Comparison of ENCODE assay signal across 14 cellular contexts in the genomic region with DNA sequence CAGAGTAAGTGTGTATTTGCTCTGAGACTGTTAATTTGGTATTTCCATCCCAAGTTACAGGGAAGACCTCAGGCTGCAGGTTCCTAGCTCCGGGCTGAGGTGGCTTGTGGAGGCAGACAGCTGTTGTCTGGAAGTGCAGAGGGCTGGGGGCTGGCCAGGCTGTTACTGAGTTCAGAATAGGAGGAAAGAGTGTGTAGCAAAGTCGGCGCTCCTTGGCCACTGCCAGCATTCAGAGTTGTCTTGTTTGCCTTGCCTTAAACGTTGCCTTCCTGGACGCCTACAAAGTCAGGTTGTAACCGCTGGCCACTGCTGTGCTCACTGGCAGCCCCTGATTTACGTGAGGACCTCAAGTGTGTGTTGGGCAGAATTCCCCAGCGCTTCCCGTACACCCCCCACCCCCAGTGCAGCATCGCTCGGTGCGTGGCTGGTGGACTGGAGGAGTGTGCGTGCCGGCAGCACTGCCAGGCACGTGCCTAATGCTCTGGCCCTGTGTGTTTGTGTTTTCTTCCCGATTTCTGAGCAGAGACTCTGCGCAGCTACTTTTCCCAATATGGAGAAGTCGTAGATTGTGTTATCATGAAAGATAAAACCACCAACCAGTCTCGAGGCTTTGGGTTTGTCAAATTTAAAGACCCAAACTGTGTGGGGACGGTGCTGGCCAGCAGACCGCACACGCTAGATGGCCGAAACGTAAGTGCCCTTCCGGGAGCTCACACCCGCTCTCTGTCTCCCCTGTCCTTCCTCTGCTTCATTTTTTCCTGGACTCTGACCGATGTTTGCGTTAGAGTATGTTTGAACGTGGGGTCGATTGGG. TPM values are rescaled to one million over a fixed set of nuclear protein-coding genes. Genes with fewer than 3 reads are reported as not detected.
DNase-seq lines count a peak whose midpoint lies in the region; ATAC-seq, FAIRE-seq and TF ChIP-seq lines count a peak whose summit lies in the region.
"Had no signal": no experiment of that assay in that cellular context is flagged by ENCODE, and none has a peak within 500 bp of the region (broad histone marks: within the 10 kb centered on the region; RNA-seq: fewer than 3 reads in every experiment).

No MANE protein-coding gene starts in this region.

- peaks cover 52 to 57% of the 10 kb centered on the region in 2 experiments for H4K20me1 ChIP-seq in H1 (replicated peaks in 1 of 2; ENCODE audit: control insufficient read depth in 1 of 2, insufficient read depth in 2 of 2, low read length in 2 of 2)

- H3K56ac ChIP-seq in H1 (replicated peaks; ENCODE audit: insufficient read length, low read depth, low read length): no peak overlapping the region

- no peak overlapping the region for H2BK12ac ChIP-seq in H1 (ENCODE audit: low read depth, low read length)

- H2AK5ac ChIP-seq in H1 (ENCODE audit: low read depth, low read length): no peak overlapping the region

- no peak overlapping the region for H2BK20ac ChIP-seq in H1 (ENCODE audit: low read length)

- H3K9me3 ChIP-seq in H1 (ENCODE audit: insufficient read depth in 2 of 2, low read depth in 1 of 2, low read length in 1 of 2) (no peaks in the 10 kb centered on the region), upper lobe of right lung (no peaks in the 10 kb centered on the region)

- no peak overlapping the region for H4K5ac ChIP-seq in H1 (ENCODE audit: insufficient read length, low read depth, low read length)

- no peak for TF ChIP-seq POLR2A in H1 (IDR thresholded peaks at IDR 0.05; ENCODE audit: control extremely low read depth in 1 of 2, low read depth in 2 of 2, low read length in 2 of 2)

- H4K91ac ChIP-seq in H1 (replicated peaks; ENCODE audit: insufficient read length, low read length): no peak overlapping the region

- peak overlapping the region; percentile 55 for H3K4me3 Mint-ChIP-seq in nephron progenitor cell
- H3K4me3 Mint-ChIP-seq: activated CD4-positive, alpha-beta memory T cell treated with anti-CD3 and anti-CD28 coated beads for 36 hours; stimulated activated naive B cell treated with anti-CD40 and anti-IgM and Interleukin-4, amounts not matched to agents 10 μg/mL and 1 μg/mL and 100 μg/mL, for 72 hours had no signal

- DNase-seq in Right ventricle myocardium superior (no peak), cardiac septum (ENCODE audit: low spot score) (no peak), H1 (ENCODE audit: low read depth in 1 of 2, low spot score in 2 of 2) (no peak), nephron progenitor cell (no peak), upper lobe of right lung (no peak), NCI-H2107 treated with DMSO at 0.1 percent for 48 hours (lab: John Stamatoyannopoulos, UW; ENCODE audit: unreplicated experiment) (no peak)
- no peak for DNase-seq in activated CD4-positive, alpha-beta T cell treated with anti-CD3 and anti-CD28 coated beads for 48 hours
- DNase-seq: activated CD4-positive, alpha-beta memory T cell treated with anti-CD3 and anti-CD28 coated beads for 36 hours; DND-41; erythroblast; NCI-H748 treated with DMSO at 0.1 percent for 48 hours; stimulated activated naive B cell treated with anti-CD40 and anti-IgM and Interleukin-4, amounts not matched to agents 10 μg/mL and 1 μg/mL and 100 μg/mL, for 72 hours had no signal

- ATAC-seq in Right ventricle myocardium superior (ENCODE audit: poor library complexity) (peak; percentile 28), upper lobe of right lung (no peak), GM18861 (IDR thresholded peaks at IDR 0.05; ENCODE audit: unreplicated experiment) (no peak)
- ATAC-seq: stimulated activated naive B cell treated with anti-CD40 and anti-IgM and Interleukin-4, amounts not matched to agents 10 μg/mL and 1 μg/mL and 100 μg/mL, for 72 hours had no signal

- H3K36me3 ChIP-seq in H1 (ENCODE audit: control insufficient read depth in 2 of 4, insufficient read depth in 4 of 4, low read length in 3 of 4): peaks cover 23 to 54% (median 40%) of the 10 kb centered on the region in 4 experiments
- peaks cover 51% of the 10 kb centered on the region for H3K36me3 ChIP-seq in upper lobe of right lung

- peaks cover 28% of the 10 kb centered on the region for H3K79me1 ChIP-seq in H1 (ENCODE audit: low read depth, low read length)

- no peak overlapping the region for H3K4me3 ChIP-seq in H1 (ENCODE audit: extremely low read depth in 1 of 4, insufficient read depth in 2 of 4, low read depth in 3 of 4, low read length in 4 of 4)
- H3K4me3 ChIP-seq in upper lobe of right lung: no peak overlapping the region

- H3K14ac ChIP-seq in H1 (ENCODE audit: insufficient read length): no peak overlapping the region

- peak overlapping the region; percentile 7; the same call in 1 of the 2 replicates for H2BK5ac ChIP-seq in H1 (ENCODE audit: low read depth, low read length)

- no peaks in the 10 kb centered on the region for H3K27me3 Mint-ChIP-seq in nephron progenitor cell (ENCODE audit: low read depth, poor library complexity)
- H3K27me3 Mint-ChIP-seq: activated CD4-positive, alpha-beta memory T cell treated with anti-CD3 and anti-CD28 coated beads for 36 hours; stimulated activated naive B cell treated with anti-CD40 and anti-IgM and Interleukin-4, amounts not matched to agents 10 μg/mL and 1 μg/mL and 100 μg/mL, for 72 hours had no signal

- peaks cover 32% of the 10 kb centered on the region for H3K36me3 Mint-ChIP-seq in nephron progenitor cell (ENCODE audit: low read depth)

- 0 out of 2 replicates have a peak overlapping the region, but pooled peaks have one; percentile 34 for H3K27ac ChIP-seq in H1 (ENCODE audit: low read depth, low read length)
- peak overlapping the region; percentile 11 for H3K27ac ChIP-seq in upper lobe of right lung

- H2BK15ac ChIP-seq in H1 (ENCODE audit: low read length): no peak overlapping the region

- H3K23ac ChIP-seq in H1 (ENCODE audit: insufficient read length): no peak overlapping the region

- peaks cover 34 to 93% of the 10 kb centered on the region in 2 experiments for H3K79me2 ChIP-seq in H1 (ENCODE audit: control insufficient read depth in 1 of 2, insufficient read depth in 2 of 2, low read length in 2 of 2)

- H4K8ac ChIP-seq in H1 (ENCODE audit: extremely low read depth, insufficient read depth, low read length): peak overlapping the region; percentile 35; the same call in 1 of the 2 replicates

- H3K9ac ChIP-seq in H1 (replicated peaks in 1 of 4; ENCODE audit: extremely low read depth in 1 of 4, low read depth in 3 of 4, low read length in 3 of 4): peak overlapping the region in 1 of 4 experiments; percentile 15; a peak in 1 of 7 replicates

- H2BK120ac ChIP-seq in H1 (replicated peaks; ENCODE audit: low read depth, low read length): no peak overlapping the region

- TF ChIP-seq RAD21 in H1 (IDR thresholded peaks at IDR 0.05 in 1 of 2, conservative IDR thresholded peaks at IDR 0.05 in 1 of 2; ENCODE audit: low read depth in 2 of 2, low read length in 2 of 2): no peak

- H3K18ac ChIP-seq in H1 (ENCODE audit: extremely low read depth, low read length): no peak overlapping the region

- WGBS in H1 (ENCODE audit: extremely low coverage in 1 of 2, insufficient coverage in 1 of 2, insufficient read length in 1 of 2, insufficient replicate concordance in 2 of 2, low coverage in 1 of 2, low lambda C conversion rate in 2 of 2, missing lambda C conversion rate in 1 of 2), 2 experiments: 95% methylated on average over 30 of the region's 30 CpGs; no CpG with 5 or more reads in 1 of the 2 experiments

- no peak for TF ChIP-seq CTCF in H1 (IDR thresholded peaks at IDR 0.05; ENCODE audit: control extremely low read depth in 1 of 3, insufficient read depth in 1 of 3, low read depth in 1 of 3, low read length in 3 of 3)
- no peak for TF ChIP-seq CTCF in nephron progenitor cell (IDR thresholded peaks at IDR 0.05)
- TF ChIP-seq CTCF in upper lobe of right lung (IDR thresholded peaks at IDR 0.05): no peak

- H3K27ac Mint-ChIP-seq in nephron progenitor cell: peak overlapping the region; percentile 87
- H3K27ac Mint-ChIP-seq: activated CD4-positive, alpha-beta memory T cell treated with anti-CD3 and anti-CD28 coated beads for 36 hours; stimulated activated naive B cell treated with anti-CD40 and anti-IgM and Interleukin-4, amounts not matched to agents 10 μg/mL and 1 μg/mL and 100 μg/mL, for 72 hours had no signal

- H2AFZ ChIP-seq in H1 (ENCODE audit: low read length): no peak overlapping the region

- CTCF ChIA-PET in H1 (lab: Charles Lee; ENCODE audit: partially characterized antibody): interaction anchor here (0.7 to 1.3 kb wide), 2 partner anchors 12 to 13 kb away, joined by 3 read pairs; no protein-coding TSS in a partner anchor

- H3K9me3 Mint-ChIP-seq in nephron progenitor cell: no peaks in the 10 kb centered on the region
- H3K9me3 Mint-ChIP-seq: activated CD4-positive, alpha-beta memory T cell treated with anti-CD3 and anti-CD28 coated beads for 36 hours; stimulated activated naive B cell treated with anti-CD40 and anti-IgM and Interleukin-4, amounts not matched to agents 10 μg/mL and 1 μg/mL and 100 μg/mL, for 72 hours had no signal

- no peak for TF ChIP-seq EP300 in H1 (IDR thresholded peaks at IDR 0.05; ENCODE audit: borderline replicate concordance in 1 of 2, low read depth in 2 of 2, low read length in 2 of 2)

- H3K4me1 Mint-ChIP-seq in nephron progenitor cell: peaks cover 75% of the 10 kb centered on the region

- no peak overlapping the region for H3K4ac ChIP-seq in H1 (replicated peaks; ENCODE audit: insufficient read length, low read depth, low read length)

- FAIRE-seq in H1 (lab: Jason Lieb, UNC): no peak
- FAIRE-seq: GM18507 had no signal

- no peaks in the 10 kb centered on the region for H3K27me3 ChIP-seq in H1 (replicated peaks in 1 of 4; ENCODE audit: control insufficient read depth in 3 of 4, extremely low read depth in 1 of 4, insufficient read depth in 3 of 4, low read length in 3 of 4)
- no peaks in the 10 kb centered on the region for H3K27me3 ChIP-seq in upper lobe of right lung

- POLR2A ChIA-PET in H1 (lab: Charles Lee; ENCODE audit: partially characterized antibody): interaction anchor here (0.8 to 2.4 kb wide), 8 partner anchors 9 to 57 kb away, joined by 3 to 9 read pairs (median 4); no protein-coding TSS in a partner anchor

- peak overlapping the region in 1 of 2 experiments; percentile 8; a peak in 1 of 4 replicates for H3K4me2 ChIP-seq in H1 (ENCODE audit: insufficient read depth in 1 of 2, low read depth in 2 of 2, low read length in 2 of 2)

- peaks cover 2% of the 10 kb centered on the region; the same call in 1 of the 2 replicates for H3K23me2 ChIP-seq in H1 (ENCODE audit: low read depth, low read length)

- intact Hi-C loops in Right ventricle myocardium superior (cut with DNase I) (no loop called here), cardiac septum (cut with DNase I) (no loop called here), upper lobe of right lung (cut with DNase I) (no loop called here)

- peaks cover 8 to 27% (median 17%) of the 10 kb centered on the region in 4 experiments for H3K4me1 ChIP-seq in H1 (replicated peaks in 1 of 4; ENCODE audit: control insufficient read depth in 3 of 4, insufficient read depth in 4 of 4, low read length in 3 of 4)
- H3K4me1 ChIP-seq in upper lobe of right lung: peaks cover 49% of the 10 kb centered on the region

RNA-seq across cellular contexts. Expression of gene DAZAP1, which starts 10.5 kb away (rescaled TPM):
- 82.9 TPM for total RNA-seq in Right ventricle myocardium superior
- total RNA-seq in cardiac septum: 81.2 TPM
- total RNA-seq in H1 (2021; fragmentation: NEBNext Ultra II Directional; extraction: Animal tissue kit (Norgen Biotek cat#: 25700)): 341 and 343 TPM in 2 replicates
- polyA plus RNA-seq in H1 (2011; rRNA removed): 79.6 and 139 TPM in 2 replicates
- 146 TPM for polyA plus RNA-seq in H1 (2011; cell fraction: cytosol; rRNA removed)
- polyA plus RNA-seq in H1 (2011; cell fraction: nucleus; rRNA removed): 154 TPM
- 141 to 222 TPM (median 192 TPM) in 4 replicates for polyA plus RNA-seq in H1 (2012, experiment 1 of 2)
- polyA plus RNA-seq in H1 (2012, experiment 2 of 2): 169 TPM
- polyA plus RNA-seq in H1 (2013, experiment 1 of 2): 192 TPM
- polyA plus RNA-seq in H1 (2013, experiment 2 of 2): 197 TPM
- polyA minus RNA-seq in H1 (2011; rRNA and poly(A)+ RNA removed): 44.1 and 52.1 TPM in 2 replicates
- polyA minus RNA-seq in H1 (2011; cell fraction: cytosol; rRNA and poly(A)+ RNA removed): 81.1 TPM
- polyA minus RNA-seq in H1 (2011; cell fraction: nucleus; rRNA and poly(A)+ RNA removed): 59.0 TPM
- 98.7 TPM for total RNA-seq in upper lobe of right lung

RNA-seq across cellular contexts. Expression of gene GAMT, which starts 16.5 kb away (rescaled TPM):
- total RNA-seq in Right ventricle myocardium superior (93.5 TPM), cardiac septum (51.6 TPM), upper lobe of right lung (7.1 TPM)
- 17.2 TPM in 2 replicates for total RNA-seq in H1 (2021; fragmentation: NEBNext Ultra II Directional; extraction: Animal tissue kit (Norgen Biotek cat#: 25700))
- polyA plus RNA-seq in H1 (2011; rRNA removed): 35.6 and 45.3 TPM in 2 replicates
- 29.1 TPM for polyA plus RNA-seq in H1 (2011; cell fraction: cytosol; rRNA removed)
- 28.0 TPM for polyA plus RNA-seq in H1 (2011; cell fraction: nucleus; rRNA removed)
- 12.3 to 28.3 TPM (median 23.6 TPM) in 4 replicates for polyA plus RNA-seq in H1 (2012, experiment 1 of 2)
- polyA plus RNA-seq in H1 (2012, experiment 2 of 2): 21.6 TPM
- 17.8 TPM for polyA plus RNA-seq in H1 (2013, experiment 1 of 2)
- polyA plus RNA-seq in H1 (2013, experiment 2 of 2): 16.9 TPM
- polyA minus RNA-seq in H1 (2011; rRNA and poly(A)+ RNA removed): 9.2 and 9.5 TPM in 2 replicates
- 12.3 TPM for polyA minus RNA-seq in H1 (2011; cell fraction: cytosol; rRNA and poly(A)+ RNA removed)
- 10.1 TPM for polyA minus RNA-seq in H1 (2011; cell fraction: nucleus; rRNA and poly(A)+ RNA removed)

RNA-seq across cellular contexts. Expression of gene RPS15, which starts 20.3 kb away (rescaled TPM):
- total RNA-seq in Right ventricle myocardium superior (671 TPM), cardiac septum (479 TPM), upper lobe of right lung (841 TPM)
- total RNA-seq in H1 (2021; fragmentation: NEBNext Ultra II Directional; extraction: Animal tissue kit (Norgen Biotek cat#: 25700)): 1,562 and 1,589 TPM in 2 replicates
- polyA plus RNA-seq in H1 (2011; rRNA removed): 3,890 and 4,770 TPM in 2 replicates
- polyA plus RNA-seq in H1 (2011; cell fraction: cytosol; rRNA removed): 4,361 TPM
- 2,705 TPM for polyA plus RNA-seq in H1 (2011; cell fraction: nucleus; rRNA removed)
- polyA plus RNA-seq in H1 (2012, experiment 1 of 2): 2,291 to 3,052 TPM (median 2,740 TPM) in 4 replicates
- polyA plus RNA-seq in H1 (2012, experiment 2 of 2): 8,937 TPM
- 2,700 TPM for polyA plus RNA-seq in H1 (2013, experiment 1 of 2)
- 2,703 TPM for polyA plus RNA-seq in H1 (2013, experiment 2 of 2)
- polyA minus RNA-seq in H1 (2011; rRNA and poly(A)+ RNA removed): 313 and 344 TPM in 2 replicates
- 991 TPM for polyA minus RNA-seq in H1 (2011; cell fraction: cytosol; rRNA and poly(A)+ RNA removed)
- polyA minus RNA-seq in H1 (2011; cell fraction: nucleus; rRNA and poly(A)+ RNA removed): 590 TPM

RNA-seq across cellular contexts. Expression of gene APC2, which starts 32.0 kb away (rescaled TPM):
- total RNA-seq in Right ventricle myocardium superior (0.22 TPM), cardiac septum (0.08 TPM), upper lobe of right lung (0.20 TPM)
- total RNA-seq in H1 (2021; fragmentation: NEBNext Ultra II Directional; extraction: Animal tissue kit (Norgen Biotek cat#: 25700)): 3.7 and 4.1 TPM in 2 replicates
- 1.3 and 3.3 TPM in 2 replicates for polyA plus RNA-seq in H1 (2011; rRNA removed)
- 3.6 TPM for polyA plus RNA-seq in H1 (2011; cell fraction: cytosol; rRNA removed)
- polyA plus RNA-seq in H1 (2011; cell fraction: nucleus; rRNA removed): 12.1 TPM
- polyA plus RNA-seq in H1 (2012, experiment 1 of 2): 1.2 to 2.5 TPM (median 1.6 TPM) in 4 replicates
- polyA plus RNA-seq in H1 (2012, experiment 2 of 2): 0.91 TPM
- 0.39 TPM for polyA plus RNA-seq in H1 (2013, experiment 1 of 2)
- polyA plus RNA-seq in H1 (2013, experiment 2 of 2): 0.31 TPM
- polyA minus RNA-seq in H1 (2011; rRNA and poly(A)+ RNA removed): 3.3 and 4.3 TPM in 2 replicates
- 7.2 TPM for polyA minus RNA-seq in H1 (2011; cell fraction: cytosol; rRNA and poly(A)+ RNA removed)
- polyA minus RNA-seq in H1 (2011; cell fraction: nucleus; rRNA and poly(A)+ RNA removed): 16.9 TPM

RNA-seq across cellular contexts. Expression of gene NDUFS7, which starts 34.2 kb away (rescaled TPM):
- total RNA-seq in Right ventricle myocardium superior: 461 TPM
- 233 TPM for total RNA-seq in cardiac septum
- 78.1 and 92.7 TPM in 2 replicates for total RNA-seq in H1 (2021; fragmentation: NEBNext Ultra II Directional; extraction: Animal tissue kit (Norgen Biotek cat#: 25700))
- 309 and 372 TPM in 2 replicates for polyA plus RNA-seq in H1 (2011; rRNA removed)
- polyA plus RNA-seq in H1 (2011; cell fraction: cytosol; rRNA removed): 204 TPM
- 149 TPM for polyA plus RNA-seq in H1 (2011; cell fraction: nucleus; rRNA removed)
- 58.9 to 109 TPM (median 96.7 TPM) in 4 replicates for polyA plus RNA-seq in H1 (2012, experiment 1 of 2)
- polyA plus RNA-seq in H1 (2012, experiment 2 of 2): 87.9 TPM
- polyA plus RNA-seq in H1 (2013, experiment 1 of 2): 55.6 TPM
- 56.3 TPM for polyA plus RNA-seq in H1 (2013, experiment 2 of 2)
- 33.3 and 46.7 TPM in 2 replicates for polyA minus RNA-seq in H1 (2011; rRNA and poly(A)+ RNA removed)
- 97.7 TPM for polyA minus RNA-seq in H1 (2011; cell fraction: cytosol; rRNA and poly(A)+ RNA removed)
- 34.6 TPM for polyA minus RNA-seq in H1 (2011; cell fraction: nucleus; rRNA and poly(A)+ RNA removed)
- 78.2 TPM for total RNA-seq in upper lobe of right lung
